ENCODE assay signal across 8 cellular contexts in the genomic region with DNA sequence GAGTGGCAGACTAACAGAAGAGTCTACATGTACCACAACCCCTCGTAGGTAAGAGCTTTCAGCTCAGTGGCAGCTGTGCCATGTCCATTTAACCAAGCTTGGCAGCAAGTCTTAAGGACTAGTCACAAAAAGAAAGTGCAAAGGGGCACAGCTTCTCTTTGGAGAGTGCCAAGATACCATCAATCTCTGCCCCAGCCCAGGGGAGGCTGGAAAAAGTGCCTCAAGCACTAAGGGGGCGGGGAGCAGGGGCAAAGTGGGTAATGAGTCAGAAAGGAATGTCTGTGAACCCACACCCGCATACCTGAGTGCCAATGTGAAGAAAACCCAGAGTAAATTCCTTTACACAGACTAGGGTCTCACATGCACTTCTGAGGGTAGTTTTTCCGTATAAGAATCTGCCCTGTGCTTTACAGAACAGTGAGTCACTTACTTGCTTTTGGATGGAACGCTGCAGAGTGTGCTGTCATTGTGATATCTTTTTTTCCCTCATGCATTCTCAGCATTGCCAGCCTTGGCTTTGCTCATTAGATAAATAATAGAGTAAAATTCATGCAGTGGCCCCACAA.
A peak's percentile ranks its signal among the peaks of the same experiment; 100 is the strongest.
DNase-seq lines count a peak whose midpoint lies in the region; ATAC-seq lines count a peak whose summit lies in the region.

No MANE protein-coding gene starts in this region.

- ATAC-seq in HG03432 (IDR thresholded peaks at IDR 0.05; ENCODE audit: unreplicated experiment) (no peak), GM18520 (IDR thresholded peaks at IDR 0.05; ENCODE audit: unreplicated experiment) (no peak)

- DNase-seq in HS-5 (ENCODE audit: low read depth) (peak; percentile 40), foreskin melanocyte (peak; percentile 14), NAMALWA (ENCODE audit: low spot score) (no peak), KBM-7 (no peak)
- DNase-seq in activated CD8-positive, alpha-beta memory T cell treated with anti-CD3 and anti-CD28 coated beads for 4 hours (ENCODE audit: low read depth in 2 of 2) = peak; percentile 14 to 53
- DNase-seq in stimulated activated CD4-positive, alpha-beta T cell treated with anti-CD3 and anti-CD28 coated beads, TNF-alpha, amount 100 ng/mL, for 48 hours (ENCODE audit: low read depth in 3 of 3) = peak; percentile 23 to 58 (median 29)

- in situ Hi-C loops in KBM-7 (cut with MboI; ENCODE audit: low pct_unique_long_range_greater_than_20kb, low sequenced_read_pairs) = no loop called here

Comparison
In these comparisons a context has a peak if more than half of its experiments do, and no peak if none do; other contexts are left out.
1. DNase-seq: peak in HS-5 (single experiment), activated CD8-positive, alpha-beta memory T cell treated with anti-CD3 and anti-CD28 coated beads for 4 hours (2 of 2), foreskin melanocyte (single experiment) and stimulated activated CD4-positive, alpha-beta T cell treated with anti-CD3 and anti-CD28 coated beads, TNF-alpha, amount 100 ng/mL, for 48 hours (3 of 3); none in NAMALWA (single experiment) and KBM-7 (single experiment).